ENCODE assay signal across 21 cellular contexts in genomic region chr12:3295225-3295624, GRCh38.
"Had no signal": no experiment of that assay in that cellular context is flagged by ENCODE, and none has a peak within 500 bp of the region (broad histone marks: within the 10 kb centered on the region; RNA-seq: fewer than 3 reads in every experiment).

No MANE protein-coding gene starts in this region.

- H3K4me1 ChIP-seq: neural progenitor cell had no signal

- ATAC-seq: mucosa of descending colon; stimulated activated naive B cell treated with anti-CD40 and anti-IgM and Interleukin-4, amounts not matched to agents 10 μg/mL and 1 μg/mL and 100 μg/mL, for 72 hours had no signal

- H3K9me3 Mint-ChIP-seq: mesothelial cell of epicardium; naive B cell; nephron; neural progenitor cell; stimulated activated naive B cell treated with anti-CD40 and anti-IgM and Interleukin-4, amounts not matched to agents 10 μg/mL and 1 μg/mL and 100 μg/mL, for 72 hours; stimulated activated naive CD8-positive, alpha-beta T cell treated with anti-CD3 and anti-CD28 coated beads, Interleukin-15, Interleukin-2, amounts not matched to agents 100 ng/mL and 50 ng/mL, for 24 hours had no signal

- H3K27me3 Mint-ChIP-seq: stimulated activated naive CD8-positive, alpha-beta T cell treated with anti-CD3 and anti-CD28 coated beads, Interleukin-15, Interleukin-2, amounts not matched to agents 100 ng/mL and 50 ng/mL, for 24 hours had no signal

- H3K9me3 ChIP-seq: mucosa of descending colon, ovary, psoas muscle, right lobe of liver, thoracic aorta, tibial nerve, upper lobe of left lung had no signal

- H3K4me3 ChIP-seq: mucosa of descending colon, neural progenitor cell, ovary, psoas muscle, right lobe of liver, thoracic aorta, tibial nerve, upper lobe of left lung had no signal

- H3K4me2 ChIP-seq: neural progenitor cell had no signal

- DNase-seq: cortex of kidney; hypothalamus; mesenchymal stem cell; naive B cell; nucleus accumbens; posterior cingulate gyrus; right lobe of liver; small intestine; stimulated activated CD4-positive, alpha-beta T cell treated with anti-CD3 and anti-CD28 coated beads, Interleukin-15, amount 100 ng/mL, for 24 hours; stimulated activated CD4-positive, alpha-beta T cell treated with anti-CD3 and anti-CD28 coated beads, Interleukin-2, amount 100 ng/mL, for 48 hours; stimulated activated naive B cell treated with anti-CD40 and anti-IgM and Interleukin-4, amounts not matched to agents 10 μg/mL and 1 μg/mL and 100 μg/mL, for 72 hours had no signal

- H3K36me3 ChIP-seq: neural progenitor cell, ovary, right lobe of liver, thoracic aorta had no signal

- H3K27me3 ChIP-seq: ovary, right lobe of liver, upper lobe of left lung had no signal

- H3K4me3 Mint-ChIP-seq: mesothelial cell of epicardium; naive B cell; nephron; neural progenitor cell; stimulated activated naive B cell treated with anti-CD40 and anti-IgM and Interleukin-4, amounts not matched to agents 10 μg/mL and 1 μg/mL and 100 μg/mL, for 72 hours; stimulated activated naive CD8-positive, alpha-beta T cell treated with anti-CD3 and anti-CD28 coated beads, Interleukin-15, Interleukin-2, amounts not matched to agents 100 ng/mL and 50 ng/mL, for 24 hours had no signal

- H3K27ac ChIP-seq: neural progenitor cell, ovary, psoas muscle, right lobe of liver, tibial nerve, upper lobe of left lung had no signal

- H3K27ac Mint-ChIP-seq: mesothelial cell of epicardium; naive B cell; nephron; stimulated activated naive B cell treated with anti-CD40 and anti-IgM and Interleukin-4, amounts not matched to agents 10 μg/mL and 1 μg/mL and 100 μg/mL, for 72 hours; stimulated activated naive CD8-positive, alpha-beta T cell treated with anti-CD3 and anti-CD28 coated beads, Interleukin-15, Interleukin-2, amounts not matched to agents 100 ng/mL and 50 ng/mL, for 24 hours had no signal

- H2AFZ ChIP-seq: neural progenitor cell had no signal

- H3K36me3 Mint-ChIP-seq: mesothelial cell of epicardium; naive B cell; neural progenitor cell; stimulated activated naive B cell treated with anti-CD40 and anti-IgM and Interleukin-4, amounts not matched to agents 10 μg/mL and 1 μg/mL and 100 μg/mL, for 72 hours had no signal

- H3K9ac ChIP-seq: neural progenitor cell had no signal
